18 cellular contexts compared by ENCODE assay signal in genomic region chr11:97557399-97557798, GRCh38.
DNase-seq lines count a peak whose midpoint lies in the region; ATAC-seq and TF ChIP-seq lines count a peak whose summit lies in the region.
"Had no signal": no experiment of that assay in that cellular context is flagged by ENCODE, and none has a peak within 500 bp of the region (broad histone marks: within the 10 kb centered on the region; RNA-seq: fewer than 3 reads in every experiment).

No MANE protein-coding gene starts in this region.

- TF ChIP-seq CTCF in MM.1S (IDR thresholded peaks at IDR 0.05; ENCODE audit: low read length) (peak; percentile 53), brain microvascular endothelial cell (IDR thresholded peaks at IDR 0.05; ENCODE audit: low read depth, low read length, missing control alignments) (peak; percentile 50)

- H3K9ac ChIP-seq in MM.1S (ENCODE audit: low read length), result no peak overlapping the region

- H4K20me1 ChIP-seq in MM.1S (ENCODE audit: insufficient read depth, low read length), result no peaks in the 10 kb centered on the region

- peaks cover 16% of the 10 kb centered on the region for H3F3A ChIP-seq in MM.1S (ENCODE audit: insufficient read depth, low read length)

- no peak overlapping the region for H3K27ac ChIP-seq in MM.1S (ENCODE audit: low read length)
- no peak overlapping the region for H3K27ac ChIP-seq in brain microvascular endothelial cell

- no peak overlapping the region for H3K4me2 ChIP-seq in MM.1S (ENCODE audit: low read depth, low read length)

- no peaks in the 10 kb centered on the region for H3K79me2 ChIP-seq in MM.1S (ENCODE audit: low read length)

- H3K27me3 ChIP-seq in MM.1S (replicated peaks; ENCODE audit: insufficient read depth, low read length), result no peaks in the 10 kb centered on the region
- no peaks in the 10 kb centered on the region for H3K27me3 ChIP-seq in brain microvascular endothelial cell (replicated peaks)

- H2AFZ ChIP-seq in MM.1S (ENCODE audit: low read length), result no peak overlapping the region

- no peak for ATAC-seq in HG02759 (IDR thresholded peaks at IDR 0.05; ENCODE audit: unreplicated experiment)
- ATAC-seq: stimulated activated naive CD8-positive, alpha-beta T cell treated with anti-CD3 and anti-CD28 coated beads, Interleukin-15, amount 100 ng/mL, for 72 hours; T-cell had no signal

- H3K4me1 ChIP-seq in MM.1S (ENCODE audit: low read length), result peaks cover 19% of the 10 kb centered on the region

- no peaks in the 10 kb centered on the region for H3K9me3 ChIP-seq in MM.1S (replicated peaks; ENCODE audit: insufficient read depth, low read length)

- H3K4me3 ChIP-seq in MM.1S (ENCODE audit: low read length) (no peak overlapping the region), brain microvascular endothelial cell (ENCODE audit: low read depth, low read length) (no peak overlapping the region)

- in situ Hi-C loops in brain microvascular endothelial cell (cut with HindIII; ENCODE audit: low pct_ligation_motif_present, low sequenced_read_pairs), result no loop called here

- no peaks in the 10 kb centered on the region for H3K36me3 ChIP-seq in MM.1S (replicated peaks; ENCODE audit: insufficient read depth, low read length)
- no peaks in the 10 kb centered on the region for H3K36me3 ChIP-seq in brain microvascular endothelial cell (replicated peaks)

- DNase-seq in DMS 273 (lab: John Stamatoyannopoulos, UW; ENCODE audit: unreplicated experiment) (peak; percentile 1), DMS 273 treated with DMSO at 0.1 percent for 48 hours (lab: John Stamatoyannopoulos, UW) (no peak), MM.1S (peak; percentile 30), brain microvascular endothelial cell (peak; percentile 5), left kidney (ENCODE audit: low read depth, low spot score) (peak; percentile 4), GF-D8 (lab: John Stamatoyannopoulos, UW) (no peak)
- no peak for DNase-seq in activated CD4-positive, CD25-positive, alpha-beta regulatory T cell (lab: John Stamatoyannopoulos, UW)
- DNase-seq: 8988T; CD4-positive, alpha-beta memory T cell; cortex of kidney; HCEC 1CT; Kasumi-1; NCI-H2171 treated with DMSO at 0.1 percent for 48 hours; occipital lobe; small intestine; stimulated activated naive CD8-positive, alpha-beta T cell treated with anti-CD3 and anti-CD28 coated beads, Interleukin-15, amount 100 ng/mL, for 72 hours; T-cell had no signal

- H3K9me2 ChIP-seq in MM.1S (replicated peaks; ENCODE audit: insufficient read depth, low read length), result no peaks in the 10 kb centered on the region

Comparison
In these comparisons a context has a peak if more than half of its experiments do, and no peak if none do; other contexts are left out.
1. DNase-seq: peak in DMS 273 (single experiment), MM.1S (single experiment), brain microvascular endothelial cell (single experiment) and left kidney (single experiment); none in DMS 273 treated with DMSO at 0.1 percent for 48 hours (single experiment), GF-D8 (single experiment) and activated CD4-positive, CD25-positive, alpha-beta regulatory T cell (0 of 4).